Comparison of ENCODE assay signal across 9 cellular contexts in the genomic region with DNA sequence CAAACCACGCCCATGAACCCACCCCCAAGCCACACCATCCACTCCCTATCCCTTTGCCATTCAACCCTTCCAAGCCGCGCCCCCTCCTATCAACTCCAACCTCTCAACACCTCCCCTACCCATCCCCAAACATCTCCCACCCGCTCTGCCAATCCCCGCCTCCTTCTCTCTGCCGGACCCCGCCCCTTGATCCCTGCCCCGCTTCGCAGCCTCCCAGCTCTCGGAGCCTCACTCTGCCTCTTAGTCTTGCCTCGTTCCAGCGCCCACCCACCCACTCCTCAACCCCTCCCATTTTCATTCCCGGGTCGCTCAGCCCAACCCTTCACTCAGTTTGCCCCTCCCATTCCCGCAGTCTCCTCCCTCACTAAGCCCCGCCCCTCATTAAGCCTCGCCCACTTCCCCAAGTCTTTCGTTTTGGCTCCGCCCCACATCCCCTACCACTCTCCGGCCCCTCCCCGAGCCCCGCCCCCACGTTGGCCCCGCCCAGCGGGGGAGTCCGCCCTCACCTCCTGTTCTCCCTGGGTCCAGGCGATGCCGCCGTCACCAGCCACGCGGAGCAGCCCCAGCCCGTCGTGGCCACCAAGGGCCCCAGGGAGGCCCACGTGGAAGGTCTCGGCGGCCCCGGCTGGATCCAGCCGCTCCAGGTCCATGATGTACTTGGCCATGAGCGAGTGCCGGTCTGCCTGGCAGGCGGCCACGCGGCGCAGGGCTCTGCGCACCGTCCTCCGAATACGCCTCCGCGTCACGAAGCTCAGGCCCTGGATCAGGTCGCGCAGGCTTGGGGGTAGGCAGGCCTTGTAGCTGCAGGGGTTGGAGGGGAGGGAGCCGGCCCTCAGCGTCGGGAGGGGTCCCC. TPM values are rescaled to one million over a fixed set of nuclear protein-coding genes. Genes with fewer than 3 reads are reported as not detected.
A peak's percentile ranks its signal among the peaks of the same experiment; 100 is the strongest.
DNase-seq lines count a peak whose midpoint lies in the region; ATAC-seq, FAIRE-seq and TF ChIP-seq lines count a peak whose summit lies in the region.
"Had no signal": no experiment of that assay in that cellular context is flagged by ENCODE, and none has a peak within 500 bp of the region (broad histone marks: within the 10 kb centered on the region; RNA-seq: fewer than 3 reads in every experiment).

No MANE protein-coding gene starts in this region.

- H3K27me3 Mint-ChIP-seq in activated T-helper 17 cell treated with anti-CD3 and anti-CD28 coated beads, Interleukin-2, amount 50 U/mL, for 72 hours: no peaks in the 10 kb centered on the region

- H3K36me3 ChIP-seq in neuron (ENCODE audit: insufficient read depth, low read length) (no peaks in the 10 kb centered on the region), thoracic aorta (no peaks in the 10 kb centered on the region), MM.1S (replicated peaks; ENCODE audit: insufficient read depth, low read length) (no peaks in the 10 kb centered on the region)

- no peak for TF ChIP-seq CTCF in thoracic aorta (IDR thresholded peaks at IDR 0.05)
- TF ChIP-seq CTCF in MM.1S (IDR thresholded peaks at IDR 0.05; ENCODE audit: low read length): no peak

- H3K4me3 ChIP-seq in neuron (ENCODE audit: low read length) (peak overlapping the region; percentile 19), thoracic aorta (peak overlapping the region; percentile 63), MM.1S (ENCODE audit: low read length) (no peak overlapping the region)

- H3K79me2 ChIP-seq in MM.1S (ENCODE audit: low read length): no peaks in the 10 kb centered on the region

- H3K9me3 ChIP-seq in neuron (ENCODE audit: low read length): no peaks in the 10 kb centered on the region
- no peaks in the 10 kb centered on the region for H3K9me3 ChIP-seq in thoracic aorta
- H3K9me3 ChIP-seq in MM.1S (replicated peaks; ENCODE audit: insufficient read depth, low read length): no peaks in the 10 kb centered on the region

- H3K4me1 Mint-ChIP-seq in activated T-helper 17 cell treated with anti-CD3 and anti-CD28 coated beads, Interleukin-2, amount 50 U/mL, for 72 hours: peaks cover 12% of the 10 kb centered on the region

- TF ChIP-seq POLR2A in GM12891 (IDR thresholded peaks at IDR 0.05; ENCODE audit: low read depth, low read length): no peak

- no peak overlapping the region for H3K27ac ChIP-seq in thoracic aorta
- H3K27ac ChIP-seq in MM.1S (ENCODE audit: low read length): no peak overlapping the region

- H3K4me1 ChIP-seq in neuron (ENCODE audit: insufficient read depth, low read length) (peaks cover 2% of the 10 kb centered on the region), thoracic aorta (ENCODE audit: control insufficient read depth in 1 of 2, low read depth in 2 of 2) (peaks cover 0 to 12% of the 10 kb centered on the region in 2 donors), MM.1S (ENCODE audit: low read length) (no peaks in the 10 kb centered on the region)

- no peak overlapping the region for H3K4me3 Mint-ChIP-seq in activated T-helper 17 cell treated with anti-CD3 and anti-CD28 coated beads, Interleukin-2, amount 50 U/mL, for 72 hours
- H3K4me3 Mint-ChIP-seq: T-helper 1 cell treated with Interleukin-12 subunit alpha and Interleukin-12 subunit beta and Interleukin-4 antibody, amounts not matched to agents 30 μg/mL and 1 μg/mL, for 36 hours had no signal

- H3K9ac ChIP-seq in MM.1S (ENCODE audit: low read length): no peak overlapping the region

- no peak overlapping the region for H3K27ac Mint-ChIP-seq in activated T-helper 17 cell treated with anti-CD3 and anti-CD28 coated beads, Interleukin-2, amount 50 U/mL, for 72 hours

- no peaks in the 10 kb centered on the region for H3F3A ChIP-seq in MM.1S (ENCODE audit: insufficient read depth, low read length)

- H2AFZ ChIP-seq in neuron (ENCODE audit: low read depth, low read length) (peak overlapping the region; percentile 51), MM.1S (ENCODE audit: low read length) (no peak overlapping the region)

- no peaks in the 10 kb centered on the region for H3K9me3 Mint-ChIP-seq in activated T-helper 17 cell treated with anti-CD3 and anti-CD28 coated beads, Interleukin-2, amount 50 U/mL, for 72 hours
- H3K9me3 Mint-ChIP-seq: T-helper 1 cell treated with Interleukin-12 subunit alpha and Interleukin-12 subunit beta and Interleukin-4 antibody, amounts not matched to agents 30 μg/mL and 1 μg/mL, for 36 hours had no signal

- H4K20me1 ChIP-seq in MM.1S (ENCODE audit: insufficient read depth, low read length): no peaks in the 10 kb centered on the region

- no peaks in the 10 kb centered on the region for H3K9me2 ChIP-seq in MM.1S (replicated peaks; ENCODE audit: insufficient read depth, low read length)

- no peaks in the 10 kb centered on the region for H3K27me3 ChIP-seq in neuron (ENCODE audit: insufficient read depth, low read length)
- no peaks in the 10 kb centered on the region for H3K27me3 ChIP-seq in thoracic aorta (replicated peaks; ENCODE audit: insufficient read depth)
- H3K27me3 ChIP-seq in MM.1S (replicated peaks; ENCODE audit: insufficient read depth, low read length): no peaks in the 10 kb centered on the region

- peak; percentile 73 for DNase-seq in GM12891 (ENCODE audit: insufficient read length, low spot score)
- peak; percentile 86 for DNase-seq in NCI-H748 (lab: John Stamatoyannopoulos, UW; ENCODE audit: unreplicated experiment)
- peak; percentile 77 for DNase-seq in foreskin melanocyte
- DNase-seq in thoracic aorta (ENCODE audit: low spot score): no peak
- no peak for DNase-seq in MM.1S

- no peak for FAIRE-seq in GM12891 (lab: Jason Lieb, UNC)

- peak; percentile 66 for ATAC-seq in activated T-helper 17 cell treated with anti-CD3 and anti-CD28 coated beads, Interleukin-2, amount 50 U/mL, for 72 hours (replicated peaks)
- ATAC-seq in thoracic aorta (ENCODE audit: insufficient number of reproducible peaks, low FRiP score, low read depth) (peak; percentile 26), HG03460 (IDR thresholded peaks at IDR 0.05; ENCODE audit: unreplicated experiment) (no peak)

- H3K4me2 ChIP-seq in MM.1S (ENCODE audit: low read depth, low read length): no peak overlapping the region

- peaks cover 100% of the 10 kb centered on the region for H3K36me3 Mint-ChIP-seq in activated T-helper 17 cell treated with anti-CD3 and anti-CD28 coated beads, Interleukin-2, amount 50 U/mL, for 72 hours (ENCODE audit: low read depth)

TF ChIP-seq in GM12891, 5 proteins besides CTCF, POLR2A, EP300 and RAD21:
- TF ChIP-seq POLR2AphosphoS5 (IDR thresholded peaks at IDR 0.05; ENCODE audit: low read depth, low read length) (no peak), PAX5 (IDR thresholded peaks at IDR 0.05; ENCODE audit: insufficient read depth, low read length, severe bottlenecking) (no peak), POU2F2 (IDR thresholded peaks at IDR 0.05; ENCODE audit: low read depth, low read length) (no peak; the same call in 1 of the 2 replicates), SPI1 (IDR thresholded peaks at IDR 0.05; ENCODE audit: low read depth, low read length) (no peak), TAF1 (IDR thresholded peaks at IDR 0.05; ENCODE audit: low read depth, low read length) (no peak)

RNA-seq across cellular contexts. Expression of a gene that starts 5.7 kb away (rescaled TPM):
- polyA plus RNA-seq in GM12891 (2012; ENCODE audit: low read depth, missing spikeins): 19.1 TPM
- total RNA-seq in activated T-helper 17 cell treated with anti-CD3 and anti-CD28 coated beads, Interleukin-2, amount 50 U/mL, for 72 hours: 100 to 1,000 TPM; 186 to 250 TPM
- 10 to 100 TPM; 12.7 to 35.8 TPM for total RNA-seq in thoracic aorta

RNA-seq across cellular contexts. Expression of a gene that starts 17.7 kb away (rescaled TPM):
- polyA plus RNA-seq in GM12891 (2012; ENCODE audit: low read depth, missing spikeins): 5,111 TPM
- total RNA-seq in activated T-helper 17 cell treated with anti-CD3 and anti-CD28 coated beads, Interleukin-2, amount 50 U/mL, for 72 hours: 1,000 to 10,000 TPM; 2,920 to 3,543 TPM
- total RNA-seq in thoracic aorta: 100 to 1,000 TPM; 718 to 766 TPM

RNA-seq across cellular contexts. Expression of a gene that starts 20.7 kb away (rescaled TPM):
- 3.8 TPM for polyA plus RNA-seq in GM12891 (2012; ENCODE audit: low read depth, missing spikeins)
- total RNA-seq in activated T-helper 17 cell treated with anti-CD3 and anti-CD28 coated beads, Interleukin-2, amount 50 U/mL, for 72 hours: 1 to 10 TPM; 7.6 to 8.3 TPM
- not detected for total RNA-seq in thoracic aorta

RNA-seq across cellular contexts. Expression of a gene that starts 29.7 kb away (rescaled TPM):
- polyA plus RNA-seq in GM12891 (2012; ENCODE audit: low read depth, missing spikeins): 0.14 TPM
- 1 to 10 TPM in 1 of 2 donors, under 1 TPM in 1; 0.65 to 1.4 TPM for total RNA-seq in activated T-helper 17 cell treated with anti-CD3 and anti-CD28 coated beads, Interleukin-2, amount 50 U/mL, for 72 hours
- not detected for total RNA-seq in thoracic aorta

RNA-seq across cellular contexts. Expression of a gene that starts 47.1 kb away (rescaled TPM):
- not detected for polyA plus RNA-seq in GM12891 (2012; ENCODE audit: low read depth, missing spikeins)
- total RNA-seq in activated T-helper 17 cell treated with anti-CD3 and anti-CD28 coated beads, Interleukin-2, amount 50 U/mL, for 72 hours: 1 to 10 TPM in 1 of 2 donors, not detected in 1; 1.2 TPM
- total RNA-seq in thoracic aorta: 1 to 10 TPM in 1 of 2 donors, not detected in 1; 2.3 TPM

Comparison
In these comparisons a context has a peak if more than half of its experiments do, and no peak if none do; other contexts are left out.
1. DNase-seq: peak in GM12891 (single experiment), NCI-H748 (single experiment) and foreskin melanocyte (single experiment); none in thoracic aorta (single experiment) and MM.1S (single experiment).
2. RNA of a gene that starts 5.7 kb away (total RNA-seq): 186 to 250 TPM in activated T-helper 17 cell treated with anti-CD3 and anti-CD28 coated beads, Interleukin-2, amount 50 U/mL, for 72 hours; 12.7 to 35.8 TPM in thoracic aorta; every median in the first group is over 4 times any median in the second.
3. RNA of a gene that starts 20.7 kb away (total RNA-seq): 7.6 to 8.3 TPM in activated T-helper 17 cell treated with anti-CD3 and anti-CD28 coated beads, Interleukin-2, amount 50 U/mL, for 72 hours; not detected in thoracic aorta; every median in the first group is over 4 times any median in the second.